ENCODE assay signal across 22 cellular contexts in the genomic region with DNA sequence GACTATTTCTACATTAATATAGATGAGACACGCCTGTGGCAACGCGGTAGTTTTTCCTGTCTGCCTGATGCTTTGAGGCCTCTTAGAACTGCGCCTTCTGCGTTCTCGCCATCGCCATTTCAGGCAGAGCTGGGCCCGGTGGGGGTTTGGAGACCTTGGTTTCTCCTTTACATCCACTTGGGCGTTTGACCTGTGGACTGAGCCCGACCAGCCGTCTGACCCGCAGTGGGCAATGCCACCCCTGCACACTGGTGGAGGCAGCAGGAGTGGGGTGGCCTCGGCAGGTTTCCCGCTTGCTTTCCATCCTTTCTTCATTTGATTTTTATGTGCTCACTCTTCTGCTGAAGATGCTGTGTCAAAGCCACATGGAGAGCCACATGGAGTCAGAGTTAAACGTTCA.
"Had no signal": no experiment of that assay in that cellular context is flagged by ENCODE, and none has a peak within 500 bp of the region (broad histone marks: within the 10 kb centered on the region; RNA-seq: fewer than 3 reads in every experiment).

No MANE protein-coding gene starts in this region.

- H3K4me3 ChIP-seq: gastrocnemius medialis, left lung, mucosa of descending colon, neural progenitor cell, prostate gland, right atrium auricular region, sigmoid colon, transverse colon, vagina had no signal

- H3K36me3 ChIP-seq: neural progenitor cell, prostate gland, right atrium auricular region, sigmoid colon, transverse colon, vagina had no signal

- H3K27me3 ChIP-seq: gastrocnemius medialis, left lung, neural progenitor cell, right atrium auricular region, sigmoid colon, transverse colon, vagina had no signal

- H3K4me1 ChIP-seq: neural progenitor cell, prostate gland had no signal

- H3K4me1 Mint-ChIP-seq: nephron, neural progenitor cell had no signal

- H3K27ac Mint-ChIP-seq: mesothelial cell of epicardium; nephron; neural progenitor cell; stimulated activated memory B cell treated with anti-CD40 and anti-IgM and Interleukin-4, amounts not matched to agents 10 μg/mL and 1 μg/mL and 100 μg/mL, for 72 hours had no signal

- DNase-seq: cortex of kidney; foreskin fibroblast; gastrocnemius medialis; left cardiac atrium; mesenchymal stem cell; mucosa of descending colon; naive B cell; sigmoid colon; stimulated activated CD4-positive, alpha-beta T cell treated with anti-CD3 and anti-CD28 coated beads, Interleukin-2, amount 100 ng/mL, for 24 hours; stimulated activated CD4-positive, alpha-beta T cell treated with anti-CD3 and anti-CD28 coated beads, Interleukin-4, amount 100 ng/mL, for 24 hours; stimulated activated naive CD8-positive, alpha-beta T cell treated with anti-CD3 and anti-CD28 coated beads, Interleukin-15, Interleukin-2, amounts not matched to agents 100 U/mL and 50 U/mL, for 24 hours; transverse colon had no signal

- ATAC-seq: esophagus mucosa; gastrocnemius medialis; left cardiac atrium; left lung; mucosa of descending colon; stimulated activated memory B cell treated with anti-CD40 and anti-IgM and Interleukin-4, amounts not matched to agents 10 μg/mL and 1 μg/mL and 100 μg/mL, for 72 hours; stimulated activated naive CD8-positive, alpha-beta T cell treated with anti-CD3 and anti-CD28 coated beads, Interleukin-15, Interleukin-2, amounts not matched to agents 100 U/mL and 50 U/mL, for 24 hours had no signal

- H3K9me3 ChIP-seq: gastrocnemius medialis, left lung, mucosa of descending colon, prostate gland, right atrium auricular region, sigmoid colon, transverse colon, vagina had no signal

- H3K27me3 Mint-ChIP-seq: naive B cell; stimulated activated memory B cell treated with anti-CD40 and anti-IgM and Interleukin-4, amounts not matched to agents 10 μg/mL and 1 μg/mL and 100 μg/mL, for 72 hours had no signal

- H3K9me3 Mint-ChIP-seq: mesothelial cell of epicardium; naive B cell; nephron; neural progenitor cell; stimulated activated memory B cell treated with anti-CD40 and anti-IgM and Interleukin-4, amounts not matched to agents 10 μg/mL and 1 μg/mL and 100 μg/mL, for 72 hours had no signal

- H3K27ac ChIP-seq: epithelial cell of prostate, gastrocnemius medialis, left lung, neural progenitor cell, prostate gland, vagina had no signal

- H3K4me3 Mint-ChIP-seq: mesothelial cell of epicardium; naive B cell; nephron; neural progenitor cell; stimulated activated memory B cell treated with anti-CD40 and anti-IgM and Interleukin-4, amounts not matched to agents 10 μg/mL and 1 μg/mL and 100 μg/mL, for 72 hours had no signal
